ENCODE assay signal across 8 cellular contexts in genomic region chr12:25155031-25155576, GRCh38. TPM values are rescaled to one million over a fixed set of nuclear protein-coding genes. Genes with fewer than 3 reads are reported as not detected.
DNase-seq lines count a peak whose midpoint lies in the region; ATAC-seq, FAIRE-seq and TF ChIP-seq lines count a peak whose summit lies in the region.

No MANE protein-coding gene starts in this region.

- peak; percentile 59 for TF ChIP-seq CTCF in RWPE1 (conservative IDR thresholded peaks at IDR 0.05; ENCODE audit: low read depth)

- in situ Hi-C loops in Caki2 (cut with HindIII; ENCODE audit: low pct_unique_long_range_greater_than_20kb, low sequenced_read_pairs): no loop called here

- POLR2A ChIA-PET in RWPE1 (lab: Yijun Ruan, JAX; ENCODE audit: low non-redundant PET): no interaction called here

- CTCF ChIA-PET in RWPE1 (lab: Yijun Ruan, JAX): interaction anchor here (0.5 to 3.6 kb wide), 12 partner anchors 11 to 820 kb away, joined by 3 to 13 read pairs (median 3); no protein-coding TSS in a partner anchor

- 36 to 53% (median 49%) methylated on average over 2 of the region's 2 CpGs for WGBS in small intestine, 3 donors

- no peak overlapping the region for H3K4me3 ChIP-seq in small intestine (ENCODE audit: low read depth in 1 of 2, low read length in 2 of 2)

- FAIRE-seq in small intestine (lab: Jason Lieb, UNC): peak; percentile 39

- no peaks in the 10 kb centered on the region for H3K36me3 ChIP-seq in small intestine (ENCODE audit: control insufficient read depth in 2 of 2, insufficient read depth in 2 of 2, low read length in 2 of 2)

- peak; percentile 48 for ATAC-seq in GM18861 (IDR thresholded peaks at IDR 0.05; ENCODE audit: unreplicated experiment)
- peak; percentile 48 for ATAC-seq in HG03439 (IDR thresholded peaks at IDR 0.05; ENCODE audit: unreplicated experiment)

- H3K27me3 ChIP-seq in small intestine (ENCODE audit: control insufficient read depth in 2 of 2, insufficient read depth in 2 of 2, low read length in 2 of 2): no peaks in the 10 kb centered on the region

- H3K27ac ChIP-seq in RWPE1: no peak overlapping the region
- no peak overlapping the region for H3K27ac ChIP-seq in small intestine (ENCODE audit: low read depth in 1 of 2, low read length in 1 of 2)

- peaks cover 0 to 4% of the 10 kb centered on the region in 2 donors for H3K4me1 ChIP-seq in small intestine (ENCODE audit: control insufficient read depth in 2 of 2, insufficient read depth in 1 of 2, low read depth in 1 of 2, low read length in 1 of 2)

- no peaks in the 10 kb centered on the region for H3K9me3 ChIP-seq in small intestine (ENCODE audit: control insufficient read depth, low read depth)

- peak; percentile 25 for DNase-seq in Caki2 (ENCODE audit: low read depth)
- peak; percentile 51 for DNase-seq in RWPE1 (ENCODE audit: low spot score)
- peak; percentile 84 for DNase-seq in fibroblast of gingiva (ENCODE audit: low read depth)
- peak; percentile 42 for DNase-seq in small intestine
- no peak for DNase-seq in activated CD4-positive, CD25-positive, alpha-beta regulatory T cell treated with anti-CD3 and anti-CD28 coated beads, Interleukin-2, amount 50 U/mL, for 72 hours
- no peak for DNase-seq in AG08396 (ENCODE audit: low spot score)

RNA-seq across cellular contexts. Expression of gene DNAI7, which starts 39.9 kb away (rescaled TPM):
- 0.61 TPM in 1 of 2 replicates, not detected in the other for total RNA-seq in Caki2 (2014; rRNA removed; shearing (Covaris generic); ENCODE audit: low replicate concordance)
- under 1 TPM in 1 of 3 donors, not detected in 2; 0.04 TPM for polyA plus RNA-seq in small intestine

RNA-seq across cellular contexts. Expression of gene ETFRF1, which starts 39.9 kb away (rescaled TPM):
- total RNA-seq in Caki2 (2014; rRNA removed; shearing (Covaris generic); ENCODE audit: low replicate concordance): 12.8 and 16.9 TPM in 2 replicates
- 10 to 100 TPM; 21.8 to 41.6 (median 32.2) TPM for polyA plus RNA-seq in small intestine

Comparison
In these comparisons a context has a peak if more than half of its experiments do, and no peak if none do; other contexts are left out.
1. DNase-seq: peak in Caki2 (single experiment), RWPE1 (single experiment), fibroblast of gingiva (single experiment) and small intestine (single experiment); none in activated CD4-positive, CD25-positive, alpha-beta regulatory T cell treated with anti-CD3 and anti-CD28 coated beads, Interleukin-2, amount 50 U/mL, for 72 hours (single experiment) and AG08396 (single experiment).